Comparison of ENCODE assay signal across 1 cellular context in the genomic region with DNA sequence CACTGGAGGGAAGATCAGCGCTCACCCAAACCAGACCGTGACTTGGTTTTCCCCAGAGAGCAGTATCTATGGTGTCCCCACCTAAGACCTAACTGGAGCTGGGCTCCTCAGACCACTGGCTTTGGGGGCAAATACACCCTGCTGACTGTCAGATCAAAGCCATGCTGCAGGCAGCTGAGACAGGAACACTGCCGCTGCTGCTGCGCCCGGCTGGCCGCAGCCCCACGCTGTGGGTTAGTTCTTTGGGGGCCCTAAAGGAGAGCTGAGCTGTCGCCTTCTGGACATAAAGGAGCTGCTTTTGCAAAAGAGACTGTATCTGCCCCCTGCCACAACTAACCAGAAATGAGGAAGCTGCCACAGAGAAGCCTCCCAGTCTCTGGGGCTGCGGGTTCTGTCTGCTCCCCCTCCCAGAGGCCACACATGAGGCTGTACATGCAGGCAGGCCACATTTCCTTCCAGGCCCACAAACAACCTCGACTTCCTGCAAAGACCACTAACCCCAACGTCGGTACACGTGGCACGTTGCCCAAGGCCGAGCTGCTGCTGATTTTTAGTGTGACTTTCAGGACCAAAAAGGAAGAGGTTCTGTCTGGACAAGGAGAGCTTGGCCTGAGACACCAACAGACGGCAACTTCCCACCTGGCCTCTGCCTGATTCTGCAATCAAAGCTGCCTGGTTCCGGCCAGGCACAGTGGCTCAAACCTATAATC.
TF ChIP-seq lines count a peak whose summit lies in the region.

No MANE protein-coding gene starts in this region.

TF ChIP-seq in GM23338, 12 proteins besides CTCF, POLR2A, EP300 and RAD21 (continued from another document):
- TF ChIP-seq, protein P1, sequence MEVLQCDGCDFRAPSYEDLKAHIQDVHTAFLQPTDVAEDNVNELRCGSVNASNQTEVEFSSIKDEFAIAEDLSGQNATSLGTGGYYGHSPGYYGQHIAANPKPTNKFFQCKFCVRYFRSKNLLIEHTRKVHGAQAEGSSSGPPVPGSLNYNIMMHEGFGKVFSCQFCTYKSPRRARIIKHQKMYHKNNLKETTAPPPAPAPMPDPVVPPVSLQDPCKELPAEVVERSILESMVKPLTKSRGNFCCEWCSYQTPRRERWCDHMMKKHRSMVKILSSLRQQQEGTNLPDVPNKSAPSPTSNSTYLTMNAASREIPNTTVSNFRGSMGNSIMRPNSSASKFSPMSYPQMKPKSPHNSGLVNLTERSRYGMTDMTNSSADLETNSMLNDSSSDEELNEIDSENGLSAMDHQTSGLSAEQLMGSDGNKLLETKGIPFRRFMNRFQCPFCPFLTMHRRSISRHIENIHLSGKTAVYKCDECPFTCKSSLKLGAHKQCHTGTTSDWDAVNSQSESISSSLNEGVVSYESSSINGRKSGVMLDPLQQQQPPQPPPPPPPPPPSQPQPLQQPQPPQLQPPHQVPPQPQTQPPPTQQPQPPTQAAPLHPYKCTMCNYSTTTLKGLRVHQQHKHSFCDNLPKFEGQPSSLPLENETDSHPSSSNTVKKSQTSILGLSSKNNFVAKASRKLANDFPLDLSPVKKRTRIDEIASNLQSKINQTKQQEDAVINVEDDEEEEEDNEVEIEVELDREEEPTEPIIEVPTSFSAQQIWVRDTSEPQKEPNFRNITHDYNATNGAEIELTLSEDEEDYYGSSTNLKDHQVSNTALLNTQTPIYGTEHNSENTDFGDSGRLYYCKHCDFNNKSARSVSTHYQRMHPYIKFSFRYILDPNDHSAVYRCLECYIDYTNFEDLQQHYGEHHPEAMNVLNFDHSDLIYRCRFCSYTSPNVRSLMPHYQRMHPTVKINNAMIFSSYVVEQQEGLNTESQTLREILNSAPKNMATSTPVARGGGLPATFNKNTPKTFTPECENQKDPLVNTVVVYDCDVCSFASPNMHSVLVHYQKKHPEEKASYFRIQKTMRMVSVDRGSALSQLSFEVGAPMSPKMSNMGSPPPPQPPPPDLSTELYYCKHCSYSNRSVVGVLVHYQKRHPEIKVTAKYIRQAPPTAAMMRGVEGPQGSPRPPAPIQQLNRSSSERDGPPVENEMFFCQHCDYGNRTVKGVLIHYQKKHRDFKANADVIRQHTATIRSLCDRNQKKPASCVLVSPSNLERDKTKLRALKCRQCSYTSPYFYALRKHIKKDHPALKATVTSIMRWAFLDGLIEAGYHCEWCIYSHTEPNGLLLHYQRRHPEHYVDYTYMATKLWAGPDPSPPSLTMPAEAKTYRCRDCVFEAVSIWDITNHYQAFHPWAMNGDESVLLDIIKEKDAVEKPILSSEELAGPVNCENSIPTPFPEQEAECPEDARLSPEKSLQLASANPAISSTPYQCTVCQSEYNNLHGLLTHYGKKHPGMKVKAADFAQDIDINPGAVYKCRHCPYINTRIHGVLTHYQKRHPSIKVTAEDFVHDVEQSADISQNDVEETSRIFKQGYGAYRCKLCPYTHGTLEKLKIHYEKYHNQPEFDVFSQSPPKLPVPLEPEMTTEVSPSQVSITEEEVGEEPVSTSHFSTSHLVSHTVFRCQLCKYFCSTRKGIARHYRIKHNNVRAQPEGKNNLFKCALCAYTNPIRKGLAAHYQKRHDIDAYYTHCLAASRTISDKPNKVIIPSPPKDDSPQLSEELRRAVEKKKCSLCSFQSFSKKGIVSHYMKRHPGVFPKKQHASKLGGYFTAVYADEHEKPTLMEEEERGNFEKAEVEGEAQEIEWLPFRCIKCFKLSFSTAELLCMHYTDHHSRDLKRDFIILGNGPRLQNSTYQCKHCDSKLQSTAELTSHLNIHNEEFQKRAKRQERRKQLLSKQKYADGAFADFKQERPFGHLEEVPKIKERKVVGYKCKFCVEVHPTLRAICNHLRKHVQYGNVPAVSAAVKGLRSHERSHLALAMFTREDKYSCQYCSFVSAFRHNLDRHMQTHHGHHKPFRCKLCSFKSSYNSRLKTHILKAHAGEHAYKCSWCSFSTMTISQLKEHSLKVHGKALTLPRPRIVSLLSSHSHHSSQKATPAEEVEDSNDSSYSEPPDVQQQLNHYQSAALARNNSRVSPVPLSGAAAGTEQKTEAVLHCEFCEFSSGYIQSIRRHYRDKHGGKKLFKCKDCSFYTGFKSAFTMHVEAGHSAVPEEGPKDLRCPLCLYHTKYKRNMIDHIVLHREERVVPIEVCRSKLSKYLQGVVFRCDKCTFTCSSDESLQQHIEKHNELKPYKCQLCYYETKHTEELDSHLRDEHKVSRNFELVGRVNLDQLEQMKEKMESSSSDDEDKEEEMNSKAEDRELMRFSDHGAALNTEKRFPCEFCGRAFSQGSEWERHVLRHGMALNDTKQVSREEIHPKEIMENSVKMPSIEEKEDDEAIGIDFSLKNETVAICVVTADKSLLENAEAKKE (CRISPR knock-in tag; IDR thresholded peaks at IDR 0.05) = no peak
- TF ChIP-seq JUNB (IDR thresholded peaks at IDR 0.05; ENCODE audit: unreplicated experiment) = no peak
- TF ChIP-seq EZH2 (IDR thresholded peaks at IDR 0.05; ENCODE audit: low read depth, unreplicated experiment) = no peak
- no peak for TF ChIP-seq STAT1 (IDR thresholded peaks at IDR 0.05; ENCODE audit: unreplicated experiment)
- no peak for TF ChIP-seq CREB1 (CRISPR knock-in tag; IDR thresholded peaks at IDR 0.05; ENCODE audit: low read depth)
- TF ChIP-seq, protein P2, sequence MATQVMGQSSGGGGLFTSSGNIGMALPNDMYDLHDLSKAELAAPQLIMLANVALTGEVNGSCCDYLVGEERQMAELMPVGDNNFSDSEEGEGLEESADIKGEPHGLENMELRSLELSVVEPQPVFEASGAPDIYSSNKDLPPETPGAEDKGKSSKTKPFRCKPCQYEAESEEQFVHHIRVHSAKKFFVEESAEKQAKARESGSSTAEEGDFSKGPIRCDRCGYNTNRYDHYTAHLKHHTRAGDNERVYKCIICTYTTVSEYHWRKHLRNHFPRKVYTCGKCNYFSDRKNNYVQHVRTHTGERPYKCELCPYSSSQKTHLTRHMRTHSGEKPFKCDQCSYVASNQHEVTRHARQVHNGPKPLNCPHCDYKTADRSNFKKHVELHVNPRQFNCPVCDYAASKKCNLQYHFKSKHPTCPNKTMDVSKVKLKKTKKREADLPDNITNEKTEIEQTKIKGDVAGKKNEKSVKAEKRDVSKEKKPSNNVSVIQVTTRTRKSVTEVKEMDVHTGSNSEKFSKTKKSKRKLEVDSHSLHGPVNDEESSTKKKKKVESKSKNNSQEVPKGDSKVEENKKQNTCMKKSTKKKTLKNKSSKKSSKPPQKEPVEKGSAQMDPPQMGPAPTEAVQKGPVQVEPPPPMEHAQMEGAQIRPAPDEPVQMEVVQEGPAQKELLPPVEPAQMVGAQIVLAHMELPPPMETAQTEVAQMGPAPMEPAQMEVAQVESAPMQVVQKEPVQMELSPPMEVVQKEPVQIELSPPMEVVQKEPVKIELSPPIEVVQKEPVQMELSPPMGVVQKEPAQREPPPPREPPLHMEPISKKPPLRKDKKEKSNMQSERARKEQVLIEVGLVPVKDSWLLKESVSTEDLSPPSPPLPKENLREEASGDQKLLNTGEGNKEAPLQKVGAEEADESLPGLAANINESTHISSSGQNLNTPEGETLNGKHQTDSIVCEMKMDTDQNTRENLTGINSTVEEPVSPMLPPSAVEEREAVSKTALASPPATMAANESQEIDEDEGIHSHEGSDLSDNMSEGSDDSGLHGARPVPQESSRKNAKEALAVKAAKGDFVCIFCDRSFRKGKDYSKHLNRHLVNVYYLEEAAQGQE (IDR thresholded peaks at IDR 0.05; ENCODE audit: unreplicated experiment) = no peak
